ENCODE assay signal across 12 cellular contexts in the genomic region with DNA sequence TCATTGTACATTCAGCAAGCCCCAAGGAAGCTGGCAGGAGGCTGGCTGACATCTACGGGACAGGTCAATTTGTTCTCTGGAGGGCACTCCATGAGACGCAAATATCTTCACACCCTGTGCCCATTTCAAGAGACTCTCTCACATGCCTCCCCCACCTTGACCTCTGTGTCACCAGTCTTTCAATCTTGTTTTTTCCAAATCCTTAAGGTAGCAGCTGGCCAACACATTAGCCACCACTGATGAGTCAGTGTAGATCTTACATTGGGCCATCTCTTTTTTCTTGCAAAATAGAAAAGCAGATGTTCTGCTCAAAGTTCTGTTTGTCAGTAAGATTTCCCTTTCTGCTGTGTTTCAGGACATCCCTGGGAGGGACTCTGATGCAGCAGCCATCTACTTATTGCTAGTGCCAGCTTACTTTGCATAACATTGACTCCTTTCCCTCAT. TPM values are rescaled to one million over a fixed set of nuclear protein-coding genes. Genes with fewer than 3 reads are reported as not detected.
A peak's percentile ranks its signal among the peaks of the same experiment; 100 is the strongest.
DNase-seq lines count a peak whose midpoint lies in the region; TF ChIP-seq lines count a peak whose summit lies in the region.
"Had no signal": no experiment of that assay in that cellular context is flagged by ENCODE, and none has a peak within 500 bp of the region (broad histone marks: within the 10 kb centered on the region; RNA-seq: fewer than 3 reads in every experiment).

No MANE protein-coding gene starts in this region.

- H3K27ac ChIP-seq in GM23248, result peak overlapping the region; percentile 65
- no peak overlapping the region for H3K27ac ChIP-seq in mammary epithelial cell (ENCODE audit: insufficient read depth, low read depth, low read length)
- no peak overlapping the region for H3K27ac ChIP-seq in PC-9
- H3K27ac ChIP-seq: vagina had no signal

- H2AFZ ChIP-seq in GM23248 (no peak overlapping the region), mammary epithelial cell (ENCODE audit: low read depth, low read length) (no peak overlapping the region), PC-9 (no peak overlapping the region)

- no peaks in the 10 kb centered on the region for H4K20me1 ChIP-seq in GM23248 (ENCODE audit: insufficient read depth)
- no peaks in the 10 kb centered on the region for H4K20me1 ChIP-seq in mammary epithelial cell (ENCODE audit: insufficient read depth, low read length)
- H4K20me1 ChIP-seq in PC-9 (ENCODE audit: insufficient read depth), result no peaks in the 10 kb centered on the region

- peak overlapping the region; percentile 65 for H3K4me3 Mint-ChIP-seq in T-helper 1 cell treated with Interleukin-12 subunit alpha and Interleukin-12 subunit beta and Interleukin-4 antibody, amounts not matched to agents 30 μg/mL and 1 μg/mL, for 36 hours
- peak overlapping the region; percentile 42 for H3K4me3 Mint-ChIP-seq in neural crest cell

- in situ Hi-C loops in GM23248 (cut with MboI) (no loop called here), mammary epithelial cell (cut with MboI; ENCODE audit: low sequenced_read_pairs in 2 of 2) (no loop called here)

- intact Hi-C loops in mammary epithelial cell (cut with micrococcal nuclease), result no loop called here
- intact Hi-C loops in PC-9 (cut with micrococcal nuclease; ENCODE audit: unreplicated experiment), result no loop called here

- H3K27me3 Mint-ChIP-seq in T-helper 1 cell treated with Interleukin-12 subunit alpha and Interleukin-12 subunit beta and Interleukin-4 antibody, amounts not matched to agents 30 μg/mL and 1 μg/mL, for 36 hours (ENCODE audit: low read depth), result no peaks in the 10 kb centered on the region
- peaks cover 42% of the 10 kb centered on the region for H3K27me3 Mint-ChIP-seq in neural crest cell (ENCODE audit: low read depth)

- CTCF ChIA-PET in mammary epithelial cell (lab: Charles Lee; ENCODE audit: low non-redundant PET), result no interaction called here
- CTCF ChIA-PET in PC-9 (lab: Charles Lee), result no interaction called here

- no peaks in the 10 kb centered on the region for H3K36me3 ChIP-seq in GM23248 (ENCODE audit: low read depth)
- H3K36me3 ChIP-seq in mammary epithelial cell (ENCODE audit: insufficient read depth, low read length), result no peaks in the 10 kb centered on the region
- no peaks in the 10 kb centered on the region for H3K36me3 ChIP-seq in PC-9 (ENCODE audit: low read depth)
- H3K36me3 ChIP-seq: vagina had no signal

- H3K4me1 ChIP-seq in GM23248 (ENCODE audit: insufficient read depth) (peaks cover 47% of the 10 kb centered on the region), mammary epithelial cell (ENCODE audit: insufficient read depth, low read length) (peaks cover 11% of the 10 kb centered on the region), PC-9 (replicated peaks; ENCODE audit: insufficient read depth) (no peaks in the 10 kb centered on the region)

- H3K27me3 ChIP-seq in GM23248 (replicated peaks; ENCODE audit: insufficient read depth) (no peaks in the 10 kb centered on the region), mammary epithelial cell (ENCODE audit: insufficient read depth, low read length) (no peaks in the 10 kb centered on the region), PC-9 (ENCODE audit: insufficient read depth, low read depth) (no peaks in the 10 kb centered on the region)
- H3K27me3 ChIP-seq: vagina had no signal

- no peak for TF ChIP-seq CTCF in mammary epithelial cell (conservative IDR thresholded peaks at IDR 0.05 in 1 of 2, IDR thresholded peaks at IDR 0.05 in 1 of 2; ENCODE audit: extremely low read depth in 1 of 2, insufficient read depth in 1 of 2, low read depth in 1 of 2, low read length in 2 of 2)
- no peak for TF ChIP-seq CTCF in neural crest cell (conservative IDR thresholded peaks at IDR 0.05)
- no peak for TF ChIP-seq CTCF in PC-9 (conservative IDR thresholded peaks at IDR 0.05)

- dilution Hi-C loops in mammary epithelial cell (cut with HindIII; ENCODE audit: low sequenced_read_pairs), result no loop called here

- H3K27ac Mint-ChIP-seq in T-helper 1 cell treated with Interleukin-12 subunit alpha and Interleukin-12 subunit beta and Interleukin-4 antibody, amounts not matched to agents 30 μg/mL and 1 μg/mL, for 36 hours, result peak overlapping the region; percentile 58
- H3K27ac Mint-ChIP-seq in neural crest cell (ENCODE audit: unreplicated experiment), result no peak overlapping the region
- H3K27ac Mint-ChIP-seq: activated naive CD4-positive, alpha-beta T cell treated with anti-CD3 and anti-CD28 coated beads, Interleukin-2, amount 50 U/mL, for 72 hours had no signal

- POLR2A ChIA-PET in PC-9 (lab: Charles Lee; ENCODE audit: unreplicated experiment), result no interaction called here

- peaks cover 47% of the 10 kb centered on the region for H3F3A ChIP-seq in GM23248 (ENCODE audit: insufficient read depth)
- H3F3A ChIP-seq in PC-9 (ENCODE audit: insufficient read depth, low read depth), result no peaks in the 10 kb centered on the region

- H3K79me2 ChIP-seq in GM23248 (ENCODE audit: insufficient read depth) (no peaks in the 10 kb centered on the region), mammary epithelial cell (ENCODE audit: insufficient read depth, low read length) (no peaks in the 10 kb centered on the region), PC-9 (ENCODE audit: low read depth) (no peaks in the 10 kb centered on the region)

- H3K4me3 ChIP-seq in GM23248 (no peak overlapping the region), mammary epithelial cell (replicated peaks in 1 of 3; ENCODE audit: insufficient read depth in 1 of 3, low read depth in 2 of 3, low read length in 3 of 3) (no peak overlapping the region), PC-9 (no peak overlapping the region)
- H3K4me3 ChIP-seq: vagina had no signal

- whole genome bisulfite sequencing in GM23248 (ENCODE audit: low coverage in 1 of 2, low lambda C conversion rate in 2 of 2, missing lambda C conversion rate in 2 of 2), 2 experiments, result 11 to 22% methylated on average over 2 of the region's 2 CpGs
- WGBS in mammary epithelial cell (ENCODE audit: low coverage, missing lambda C conversion rate), result 100% methylated on average over 2 of the region's 2 CpGs

- no peaks in the 10 kb centered on the region for H3K9me2 ChIP-seq in GM23248 (ENCODE audit: insufficient read depth)
- H3K9me2 ChIP-seq in PC-9 (ENCODE audit: insufficient read depth), result no peaks in the 10 kb centered on the region

- peaks cover 38% of the 10 kb centered on the region for H3K9me3 Mint-ChIP-seq in T-helper 1 cell treated with Interleukin-12 subunit alpha and Interleukin-12 subunit beta and Interleukin-4 antibody, amounts not matched to agents 30 μg/mL and 1 μg/mL, for 36 hours
- H3K9me3 Mint-ChIP-seq in neural crest cell, result peaks cover 5% of the 10 kb centered on the region

- H3K9ac ChIP-seq in GM23248 (no peak overlapping the region), mammary epithelial cell (ENCODE audit: insufficient read depth, low read length) (no peak overlapping the region)

- H3K36me3 Mint-ChIP-seq in T-helper 1 cell treated with Interleukin-12 subunit alpha and Interleukin-12 subunit beta and Interleukin-4 antibody, amounts not matched to agents 30 μg/mL and 1 μg/mL, for 36 hours (ENCODE audit: low read depth), result peaks cover 74% of the 10 kb centered on the region
- H3K36me3 Mint-ChIP-seq in neural crest cell (ENCODE audit: low read depth), result peaks cover 7% of the 10 kb centered on the region

- H3K4me2 ChIP-seq in GM23248 (ENCODE audit: unreplicated experiment) (peak overlapping the region; percentile 43), mammary epithelial cell (ENCODE audit: insufficient read depth, low read depth, low read length) (no peak overlapping the region), PC-9 (no peak overlapping the region)

- DNase-seq in T-helper 1 cell (no peak), GM23248 (peak; percentile 87), mammary epithelial cell (peak; percentile 51), neural crest cell (ENCODE audit: low read depth, low spot score) (no peak), retina (no peak), PC-9 (no peak), DMS53 treated with DMSO at 0.1 percent for 48 hours (lab: John Stamatoyannopoulos, UW; ENCODE audit: unreplicated experiment) (no peak)
- DNase-seq: kidney glomerular epithelial cell, NCI-H1930 had no signal

- H3K9me3 ChIP-seq in GM23248 (ENCODE audit: low read depth), result no peaks in the 10 kb centered on the region
- peaks cover 14% of the 10 kb centered on the region for H3K9me3 ChIP-seq in mammary epithelial cell (replicated peaks; ENCODE audit: insufficient read depth, low read length)
- no peaks in the 10 kb centered on the region for H3K9me3 ChIP-seq in PC-9 (ENCODE audit: insufficient read depth, low read depth)
- H3K9me3 ChIP-seq: vagina had no signal

- BruUV-seq in mammary epithelial cell (replicated peaks; lab: Mats Ljungman, UMichigan) (no TSS peak), PC-9 (replicated peaks; lab: Mats Ljungman, UMichigan) (no TSS peak)

- peaks cover 34% of the 10 kb centered on the region for H3K4me1 Mint-ChIP-seq in T-helper 1 cell treated with Interleukin-12 subunit alpha and Interleukin-12 subunit beta and Interleukin-4 antibody, amounts not matched to agents 30 μg/mL and 1 μg/mL, for 36 hours (ENCODE audit: low read depth)
- peaks cover 23% of the 10 kb centered on the region for H3K4me1 Mint-ChIP-seq in neural crest cell

RNA-seq across cellular contexts. Expression of a gene that starts 1.7 kb away (rescaled TPM):
- total RNA-seq in GM23248 (2014; rRNA removed; shearing (Covaris generic)), result 33.5 and 39.9 TPM in 2 replicates
- 30.1 and 31.6 TPM in 2 replicates for polyA plus RNA-seq in GM23248 (2016; fragmentation: Nextera tagmentation; extraction: Ambion mirVana)
- 1 to 10 TPM in 1 of 2 donors, under 1 TPM in 1; 0.61 to 7.8 TPM for total RNA-seq in mammary epithelial cell
- polyA plus RNA-seq in mammary epithelial cell, result 0.24 TPM
- not detected for polyA minus RNA-seq in mammary epithelial cell
- 0.82 and 1.6 TPM in 2 replicates for total RNA-seq in neural crest cell
- total RNA-seq in PC-9 (2021), result 0.35 and 0.48 TPM in 2 replicates

Comparison
In these comparisons a context has a peak if more than half of its experiments do, and no peak if none do; other contexts are left out.
1. DNase-seq: peak in GM23248 (single experiment) and mammary epithelial cell (single experiment); none in T-helper 1 cell (0 of 5), neural crest cell (single experiment), retina (single experiment), PC-9 (0 of 2) and DMS53 treated with DMSO at 0.1 percent for 48 hours (single experiment).